In the genomic region with DNA sequence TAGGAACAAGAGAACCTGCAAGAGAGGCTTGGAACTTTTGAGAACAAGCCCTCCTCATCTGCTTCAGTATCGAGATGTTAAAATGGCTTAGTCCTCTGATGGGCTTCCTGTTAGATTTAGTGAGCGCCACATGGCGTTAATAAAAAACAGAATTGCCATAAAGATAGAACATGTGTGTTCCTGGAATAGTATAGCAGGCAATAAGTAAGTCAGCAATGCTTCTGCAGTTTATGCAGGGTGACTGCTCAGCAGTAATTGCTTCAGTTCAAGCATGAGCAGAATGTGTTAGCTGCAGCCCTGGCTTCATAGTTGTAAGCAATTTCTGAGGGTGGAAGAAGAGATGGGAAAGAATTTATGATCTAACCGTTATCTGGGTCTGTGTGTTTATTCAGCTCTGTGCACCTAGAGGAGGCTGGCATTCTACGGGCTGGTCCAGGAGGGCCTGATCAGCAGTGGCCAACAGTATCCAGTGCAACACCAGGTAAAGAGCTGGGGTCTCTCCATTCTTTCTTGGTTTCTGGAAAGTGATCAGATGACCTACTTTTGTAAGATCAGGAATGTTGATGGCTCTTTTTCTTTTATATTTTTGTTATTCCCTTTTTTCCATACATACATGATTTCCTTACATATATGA, we compare ENCODE assay signal across 33 cellular contexts. TPM values are rescaled to one million over a fixed set of nuclear protein-coding genes. Genes with fewer than 3 reads are reported as not detected.
"Had no signal": no experiment of that assay in that cellular context is flagged by ENCODE, and none has a peak within 500 bp of the region (broad histone marks: within the 10 kb centered on the region; RNA-seq: fewer than 3 reads in every experiment).

No MANE protein-coding gene starts in this region.

- DNase-seq: activated B cell treated with CpG ODN at 0.5 μM for 24 hours; activated CD4-positive, alpha-beta memory T cell treated with anti-CD3 and anti-CD28 coated beads for 36 hours; activated CD4-positive, alpha-beta T cell treated with anti-CD3 and anti-CD28 coated beads for 4 hours; activated CD4-positive, alpha-beta T cell treated with anti-CD3 and anti-CD28 coated beads, Interleukin-2, amount 10 ng/mL, durations not matched to agents 24 days and 14 days; activated CD4-positive, alpha-beta T cell treated with anti-CD3 and anti-CD28 coated beads, Interleukin-2, amount 50 U/mL, for 1 hour; activated CD4-positive, alpha-beta T cell treated with anti-CD3 and anti-CD28 coated beads, Interleukin-2, amount 50 U/mL, for 4 hours; activated CD4-positive, CD25-positive, alpha-beta regulatory T cell treated with anti-CD3 and anti-CD28 coated beads, Interleukin-2, amount 50 U/mL, for 72 hours; activated CD8-positive, alpha-beta memory T cell treated with anti-CD3 and anti-CD28 coated beads, Interleukin-2, amount 50 U/mL, for 4 hours; activated CD8-positive, alpha-beta T cell treated with anti-CD3 and anti-CD28 coated beads for 36 hours; activated effector memory CD4-positive, alpha-beta T cell treated with anti-CD3 and anti-CD28 coated beads, Interleukin-2, amount 50 U/mL, for 16 hours; activated gamma-delta T cell treated with Interleukin-2 at 50 U/mL for 16 hours; activated naive CD4-positive, alpha-beta T cell; activated naive CD4-positive, alpha-beta T cell treated with anti-CD3 and anti-CD28 coated beads for 36 hours; activated naive CD4-positive, alpha-beta T cell treated with anti-CD3 and anti-CD28 coated beads, Interleukin-2, amount 50 U/mL, for 16 hours; activated naive CD8-positive, alpha-beta T cell treated with anti-CD3 and anti-CD28 coated beads for 36 hours; activated T-cell treated with anti-CD3 and anti-CD28 coated beads for 4 hours; activated T-cell treated with anti-CD3 and anti-CD28 coated beads, Interleukin-2, amount 50 U/mL, for 1 hour; activated T-cell treated with anti-CD3 and anti-CD28 coated beads, Interleukin-2, amount 50 U/mL, for 4 hours; activated T-cell treated with anti-CD3 and anti-CD28 coated beads, Interleukin-2, amount 50 U/mL, for 72 hours; adrenal gland; amniotic stem cell; aorta; body of pancreas; brain microvascular endothelial cell; central memory CD4-positive, alpha-beta T cell; T-helper 2 cell; T-helper 9 cell had no signal

- H3K36me3 ChIP-seq: adrenal gland, brain microvascular endothelial cell, breast epithelium had no signal

- H3K4me1 ChIP-seq: body of pancreas, breast epithelium had no signal

- H3K27ac ChIP-seq: adrenal gland, body of pancreas, brain microvascular endothelial cell, breast epithelium, VCaP had no signal

- H3K9me3 ChIP-seq: adrenal gland, body of pancreas, breast epithelium had no signal

- ATAC-seq: activated CD8-positive, alpha-beta T cell treated with anti-CD3 and anti-CD28 coated beads for 36 hours; activated naive CD4-positive, alpha-beta T cell treated with anti-CD3 and anti-CD28 coated beads, Interleukin-2, amount 50 U/mL, for 72 hours; activated T-cell treated with anti-CD3 and anti-CD28 coated beads, Interleukin-2, amount 50 U/mL, for 4 hours; activated T-cell treated with anti-CD3 and anti-CD28 coated beads, Interleukin-2, amount 50 U/mL, for 72 hours; activated T-helper 17 cell treated with anti-CD3 and anti-CD28 coated beads, Interleukin-2, amount 50 U/mL, for 72 hours; body of pancreas had no signal

- H3K27me3 ChIP-seq: adrenal gland, body of pancreas, brain microvascular endothelial cell, breast epithelium had no signal

- H3K4me3 ChIP-seq: adrenal gland, body of pancreas, breast epithelium had no signal

RNA-seq across cellular contexts. Expression of a gene that starts 15.9 kb away (rescaled TPM):
- total RNA-seq: activated B cell treated with CpG ODN at 0.5 μM for 24 hours; activated CD4-positive, alpha-beta memory T cell treated with anti-CD3 and anti-CD28 coated beads for 36 hours; activated CD4-positive, alpha-beta T cell treated with anti-CD3 and anti-CD28 coated beads, Interleukin-2, amount 10 ng/mL, durations not matched to agents 24 days and 14 days; activated CD8-positive, alpha-beta memory T cell treated with anti-CD3 and anti-CD28 coated beads for 36 hours; activated CD8-positive, alpha-beta T cell treated with anti-CD3 and anti-CD28 coated beads for 36 hours; activated naive CD4-positive, alpha-beta T cell treated with anti-CD3 and anti-CD28 coated beads for 36 hours; activated naive CD4-positive, alpha-beta T cell treated with anti-CD3 and anti-CD28 coated beads, Interleukin-2, amount 50 U/mL, for 72 hours; activated naive CD8-positive, alpha-beta T cell treated with anti-CD3 and anti-CD28 coated beads for 36 hours; activated T-cell treated with anti-CD3 and anti-CD28 coated beads, Interleukin-2, amount 50 U/mL, for 4 hours; activated T-cell treated with anti-CD3 and anti-CD28 coated beads, Interleukin-2, amount 50 U/mL, for 72 hours; activated T-helper 1 cell treated with anti-CD3 and anti-CD28 coated beads, Interleukin-12 subunit alpha, Interleukin-12 subunit beta, Interleukin-2, Interleukin-4 antibody, amounts not matched to agents 30 ng/mL and 10 ng/mL and 1 ng/mL, durations not matched to agents 14 hours and 24 hours and 36 hours; activated T-helper 17 cell treated with anti-CD3 and anti-CD28 coated beads, Interleukin-2, amount 50 U/mL, for 72 hours had no signal

RNA-seq across cellular contexts. Expression of a gene that starts 56.1 kb away (rescaled TPM):
- total RNA-seq: activated B cell treated with CpG ODN at 0.5 μM for 24 hours; activated CD4-positive, alpha-beta memory T cell treated with anti-CD3 and anti-CD28 coated beads for 36 hours; activated CD4-positive, alpha-beta T cell treated with anti-CD3 and anti-CD28 coated beads, Interleukin-2, amount 10 ng/mL, durations not matched to agents 24 days and 14 days; activated CD8-positive, alpha-beta memory T cell treated with anti-CD3 and anti-CD28 coated beads for 36 hours; activated CD8-positive, alpha-beta T cell treated with anti-CD3 and anti-CD28 coated beads for 36 hours; activated naive CD4-positive, alpha-beta T cell treated with anti-CD3 and anti-CD28 coated beads for 36 hours; activated naive CD4-positive, alpha-beta T cell treated with anti-CD3 and anti-CD28 coated beads, Interleukin-2, amount 50 U/mL, for 72 hours; activated naive CD8-positive, alpha-beta T cell treated with anti-CD3 and anti-CD28 coated beads for 36 hours; activated T-cell treated with anti-CD3 and anti-CD28 coated beads, Interleukin-2, amount 50 U/mL, for 72 hours; activated T-helper 1 cell treated with anti-CD3 and anti-CD28 coated beads, Interleukin-12 subunit alpha, Interleukin-12 subunit beta, Interleukin-2, Interleukin-4 antibody, amounts not matched to agents 30 ng/mL and 10 ng/mL and 1 ng/mL, durations not matched to agents 14 hours and 24 hours and 36 hours; activated T-helper 17 cell treated with anti-CD3 and anti-CD28 coated beads, Interleukin-2, amount 50 U/mL, for 72 hours had no signal
